ENCODE assay signal across 8 cellular contexts in the genomic region with DNA sequence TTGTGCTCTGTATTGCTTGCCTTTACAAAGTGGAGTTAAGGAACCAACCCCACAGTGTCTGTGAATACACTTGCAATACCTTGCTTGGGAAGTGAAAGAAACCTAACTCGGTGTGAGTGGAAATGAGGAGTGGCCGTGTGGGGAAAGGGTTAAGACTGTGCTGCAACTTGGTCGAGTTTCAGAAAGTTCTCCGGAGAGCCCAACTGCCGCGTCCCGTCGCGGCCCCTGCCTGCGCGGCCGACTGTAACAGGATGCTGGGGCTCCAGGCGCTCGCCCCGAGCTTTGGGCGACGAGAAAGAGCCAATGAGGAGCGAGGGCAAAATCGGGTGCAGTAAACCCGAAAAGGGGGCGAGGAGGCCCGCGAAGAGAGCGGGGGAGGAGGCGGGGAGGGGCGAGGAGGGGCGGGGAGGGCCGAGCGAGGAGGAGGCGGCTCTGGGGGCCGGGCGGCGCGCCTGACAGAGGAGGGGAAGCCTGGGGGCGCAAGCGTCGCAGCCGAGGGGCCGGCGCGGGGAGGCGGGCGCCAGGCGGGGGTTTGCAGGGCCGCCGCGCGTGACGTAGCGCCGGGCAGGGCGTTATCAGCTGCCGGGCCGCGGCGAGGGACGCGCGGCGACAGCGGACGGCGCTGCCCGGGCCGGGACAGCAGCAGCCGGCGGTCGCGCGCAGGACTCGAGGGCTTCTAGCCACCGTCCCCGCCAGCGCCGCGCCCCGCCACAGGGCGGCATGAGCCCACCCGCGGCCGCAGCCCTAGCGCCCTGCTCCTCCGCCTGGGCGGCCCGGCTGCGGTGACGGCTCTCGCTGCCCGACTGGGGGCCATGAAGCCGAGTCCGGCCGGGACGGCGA. TPM values are rescaled to one million over a fixed set of nuclear protein-coding genes. Genes with fewer than 3 reads are reported as not detected.
DNase-seq lines count a peak whose midpoint lies in the region; ATAC-seq and TF ChIP-seq lines count a peak whose summit lies in the region.

A gene with protein sequence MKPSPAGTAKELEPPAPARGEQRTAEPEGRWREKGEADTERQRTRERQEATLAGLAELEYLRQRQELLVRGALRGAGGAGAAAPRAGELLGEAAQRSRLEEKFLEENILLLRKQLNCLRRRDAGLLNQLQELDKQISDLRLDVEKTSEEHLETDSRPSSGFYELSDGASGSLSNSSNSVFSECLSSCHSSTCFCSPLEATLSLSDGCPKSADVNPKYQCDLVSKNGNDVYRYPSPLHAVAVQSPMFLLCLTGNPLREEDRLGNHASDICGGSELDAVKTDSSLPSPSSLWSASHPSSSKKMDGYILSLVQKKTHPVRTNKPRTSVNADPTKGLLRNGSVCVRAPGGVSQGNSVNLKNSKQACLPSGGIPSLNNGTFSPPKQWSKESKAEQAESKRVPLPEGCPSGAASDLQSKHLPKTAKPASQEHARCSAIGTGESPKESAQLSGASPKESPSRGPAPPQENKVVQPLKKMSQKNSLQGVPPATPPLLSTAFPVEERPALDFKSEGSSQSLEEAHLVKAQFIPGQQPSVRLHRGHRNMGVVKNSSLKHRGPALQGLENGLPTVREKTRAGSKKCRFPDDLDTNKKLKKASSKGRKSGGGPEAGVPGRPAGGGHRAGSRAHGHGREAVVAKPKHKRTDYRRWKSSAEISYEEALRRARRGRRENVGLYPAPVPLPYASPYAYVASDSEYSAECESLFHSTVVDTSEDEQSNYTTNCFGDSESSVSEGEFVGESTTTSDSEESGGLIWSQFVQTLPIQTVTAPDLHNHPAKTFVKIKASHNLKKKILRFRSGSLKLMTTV (plus strand): TSS at position 572 of the 840 bp plus-strand sequence. CDS start 241 bp downstream, at position 813.

- H3K36me3 Mint-ChIP-seq in activated T-helper 2 cell treated with anti-CD3 and anti-CD28 coated beads, Interferon-gamma antibody, Interleukin-2, Interleukin-4, amounts not matched to agents 10 μg/mL and 5 μg/mL and 100 μg/mL, durations not matched to agents 14 hours and 24 hours and 36 hours (ENCODE audit: low read depth) = peaks cover 11% of the 10 kb centered on the region
- peaks cover 19% of the 10 kb centered on the region for H3K36me3 Mint-ChIP-seq in nephron progenitor cell (ENCODE audit: low read depth)

- DNase-seq in NCI-H146 (lab: John Stamatoyannopoulos, UW) (peak; percentile 63), NCI-H146 treated with DMSO at 0.1 percent for 48 hours (lab: John Stamatoyannopoulos, UW; ENCODE audit: unreplicated experiment) (no peak), NCI-H82 (lab: John Stamatoyannopoulos, UW) (peak; percentile 77), foreskin keratinocyte (peak in 1 of 2 donors; percentile 44), nephron progenitor cell (peak; percentile 86)
- peak; percentile 66 for DNase-seq in activated T-helper 2 cell treated with anti-CD3 and anti-CD28 coated beads, Interferon-gamma antibody, Interleukin-2, Interleukin-4, amounts not matched to agents 10 μg/mL and 5 μg/mL and 100 μg/mL, durations not matched to agents 14 hours and 24 hours and 36 hours (ENCODE audit: low spot score)

- peaks cover 42% of the 10 kb centered on the region for H3K4me1 Mint-ChIP-seq in activated T-helper 2 cell treated with anti-CD3 and anti-CD28 coated beads, Interferon-gamma antibody, Interleukin-2, Interleukin-4, amounts not matched to agents 10 μg/mL and 5 μg/mL and 100 μg/mL, durations not matched to agents 14 hours and 24 hours and 36 hours (ENCODE audit: low read depth)
- peaks cover 72% of the 10 kb centered on the region for H3K4me1 Mint-ChIP-seq in nephron progenitor cell

- peak within 1 kb of the TSS; percentile 89 for H3K27ac Mint-ChIP-seq in activated T-helper 2 cell treated with anti-CD3 and anti-CD28 coated beads, Interferon-gamma antibody, Interleukin-2, Interleukin-4, amounts not matched to agents 10 μg/mL and 5 μg/mL and 100 μg/mL, durations not matched to agents 14 hours and 24 hours and 36 hours
- peak within 1 kb of the TSS; percentile 96 for H3K27ac Mint-ChIP-seq in nephron progenitor cell

- peak within 1 kb of the TSS; percentile 88 for H3K4me3 Mint-ChIP-seq in activated T-helper 2 cell treated with anti-CD3 and anti-CD28 coated beads, Interferon-gamma antibody, Interleukin-2, Interleukin-4, amounts not matched to agents 10 μg/mL and 5 μg/mL and 100 μg/mL, durations not matched to agents 14 hours and 24 hours and 36 hours (ENCODE audit: low read depth)
- peak within 1 kb of the TSS; percentile 93 for H3K4me3 Mint-ChIP-seq in nephron progenitor cell

- H3K36me3 ChIP-seq in thymus (ENCODE audit: control insufficient read depth, insufficient read depth) = no peaks in the 10 kb centered on the region

- TF ChIP-seq CTCF in foreskin keratinocyte (conservative IDR thresholded peaks at IDR 0.05) (no peak), nephron progenitor cell (IDR thresholded peaks at IDR 0.05) (no peak)

- no peaks in the 10 kb centered on the region for H3K9me3 ChIP-seq in thymus (ENCODE audit: control insufficient read depth)

- intact Hi-C loops in activated T-helper 2 cell treated with anti-CD3 and anti-CD28 coated beads, Interferon-gamma antibody, Interleukin-2, Interleukin-4, amounts not matched to agents 10 μg/mL and 5 μg/mL and 100 μg/mL, durations not matched to agents 14 hours and 24 hours and 36 hours (cut with micrococcal nuclease) = loop anchor here (1.0 to 5.0 kb wide), 6 partner anchors 65 to 385 kb away; partner anchors contain the start of genes KIAA0586 and TIMM9

- H3K27ac ChIP-seq in foreskin keratinocyte (no peak within 1 kb of the TSS), thymus (ENCODE audit: low read depth) (peak within 1 kb of the TSS; percentile 82)

- H3K27me3 ChIP-seq in foreskin keratinocyte (peaks cover 70% of the 10 kb centered on the region), thymus (ENCODE audit: control insufficient read depth, insufficient read depth) (peaks cover 6% of the 10 kb centered on the region)

- peaks cover 23% of the 10 kb centered on the region for H3K27me3 Mint-ChIP-seq in activated T-helper 2 cell treated with anti-CD3 and anti-CD28 coated beads, Interferon-gamma antibody, Interleukin-2, Interleukin-4, amounts not matched to agents 10 μg/mL and 5 μg/mL and 100 μg/mL, durations not matched to agents 14 hours and 24 hours and 36 hours (ENCODE audit: low read depth)
- H3K27me3 Mint-ChIP-seq in nephron progenitor cell (ENCODE audit: low read depth, poor library complexity) = no peaks in the 10 kb centered on the region

- no peaks in the 10 kb centered on the region for H3K9me3 Mint-ChIP-seq in activated T-helper 2 cell treated with anti-CD3 and anti-CD28 coated beads, Interferon-gamma antibody, Interleukin-2, Interleukin-4, amounts not matched to agents 10 μg/mL and 5 μg/mL and 100 μg/mL, durations not matched to agents 14 hours and 24 hours and 36 hours
- H3K9me3 Mint-ChIP-seq in nephron progenitor cell = no peaks in the 10 kb centered on the region

- peak within 1 kb of the TSS; percentile 76 for H3K4me3 ChIP-seq in thymus (ENCODE audit: low read length)

- ATAC-seq in HG02610 (IDR thresholded peaks at IDR 0.05; ENCODE audit: unreplicated experiment) (peak; percentile 50), foreskin keratinocyte (peak; percentile 53)

- under 1% methylated on average over 94 of the region's 94 CpGs for WGBS in thymus

- H3K4me1 ChIP-seq in foreskin keratinocyte (no peaks in the 10 kb centered on the region), thymus (ENCODE audit: control insufficient read depth, insufficient read depth, low read length) (peaks cover 19% of the 10 kb centered on the region)

RNA-seq across cellular contexts. Expression of the gene that starts here (rescaled TPM):
- total RNA-seq in activated T-helper 2 cell treated with anti-CD3 and anti-CD28 coated beads, Interferon-gamma antibody, Interleukin-2, Interleukin-4, amounts not matched to agents 10 μg/mL and 5 μg/mL and 100 μg/mL, durations not matched to agents 14 hours and 24 hours and 36 hours = 6.6 and 7.8 TPM in 2 replicates
- total RNA-seq in foreskin keratinocyte = 0.07 and 0.20 TPM in 2 replicates
- polyA plus RNA-seq in foreskin keratinocyte (0.06 TPM in 1 of 2 replicates, not detected in the other), thymus (4.0 TPM)

Comparison
In these comparisons a context has a peak if more than half of its experiments do, and no peak if none do; other contexts are left out.
1. Peak in ATAC-seq in foreskin keratinocyte; RNA of the gene not detected or under 1 TPM.